In genomic region chr19:1441677-1442438, GRCh38 we compare ENCODE assay signal across 1 cellular context.
A peak's percentile ranks its signal among the peaks of the same experiment; 100 is the strongest.
TF ChIP-seq lines count a peak whose summit lies in the region.

No MANE protein-coding gene starts in this region.

TF ChIP-seq in H1, 55 proteins besides CTCF, POLR2A, EP300 and RAD21:
- peak; percentile 79 for TF ChIP-seq POLR2AphosphoS5 (IDR thresholded peaks at IDR 0.05; ENCODE audit: low read depth, low read length)
- no peak for TF ChIP-seq BACH1 (IDR thresholded peaks at IDR 0.05; ENCODE audit: low read length)
- no peak for TF ChIP-seq CTBP2 (IDR thresholded peaks at IDR 0.05; ENCODE audit: borderline replicate concordance, insufficient read depth, insufficient read length, low read length)
- no peak for TF ChIP-seq RFX5 (IDR thresholded peaks at IDR 0.05; ENCODE audit: borderline replicate concordance, low read depth, low read length)
- TF ChIP-seq, protein P1, sequence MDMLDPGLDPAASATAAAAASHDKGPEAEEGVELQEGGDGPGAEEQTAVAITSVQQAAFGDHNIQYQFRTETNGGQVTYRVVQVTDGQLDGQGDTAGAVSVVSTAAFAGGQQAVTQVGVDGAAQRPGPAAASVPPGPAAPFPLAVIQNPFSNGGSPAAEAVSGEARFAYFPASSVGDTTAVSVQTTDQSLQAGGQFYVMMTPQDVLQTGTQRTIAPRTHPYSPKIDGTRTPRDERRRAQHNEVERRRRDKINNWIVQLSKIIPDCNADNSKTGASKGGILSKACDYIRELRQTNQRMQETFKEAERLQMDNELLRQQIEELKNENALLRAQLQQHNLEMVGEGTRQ (IDR thresholded peaks at IDR 0.05; ENCODE audit: low read length), result no peak
- TF ChIP-seq SIX5 (IDR thresholded peaks at IDR 0.05; ENCODE audit: low read depth, low read length), result no peak
- TF ChIP-seq EZH2 (IDR thresholded peaks at IDR 0.05; ENCODE audit: low read depth, low read length, severe bottlenecking), result no peak
- TF ChIP-seq, protein P2, sequence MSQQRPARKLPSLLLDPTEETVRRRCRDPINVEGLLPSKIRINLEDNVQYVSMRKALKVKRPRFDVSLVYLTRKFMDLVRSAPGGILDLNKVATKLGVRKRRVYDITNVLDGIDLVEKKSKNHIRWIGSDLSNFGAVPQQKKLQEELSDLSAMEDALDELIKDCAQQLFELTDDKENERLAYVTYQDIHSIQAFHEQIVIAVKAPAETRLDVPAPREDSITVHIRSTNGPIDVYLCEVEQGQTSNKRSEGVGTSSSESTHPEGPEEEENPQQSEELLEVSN (IDR thresholded peaks at IDR 0.05), result no peak
- TF ChIP-seq SP4 (IDR thresholded peaks at IDR 0.05; ENCODE audit: low read length), result no peak
- TF ChIP-seq CEBPB (IDR thresholded peaks at IDR 0.05; ENCODE audit: low read depth, low read length), result no peak
- TF ChIP-seq TBP (IDR thresholded peaks at IDR 0.05; ENCODE audit: low read depth, low read length), result no peak
- TF ChIP-seq RXRA (IDR thresholded peaks at IDR 0.05; ENCODE audit: insufficient read depth, low read depth, low read length), result no peak
- peak; percentile 18 for TF ChIP-seq SIRT6 (IDR thresholded peaks at IDR 0.05; ENCODE audit: low read length)
- no peak for TF ChIP-seq SP2 (IDR thresholded peaks at IDR 0.05; ENCODE audit: low read length)
- TF ChIP-seq TAF7 (optimal IDR thresholded peaks at IDR 0.05; ENCODE audit: borderline replicate concordance, low read depth, low read length), result no peak
- no peak for TF ChIP-seq NANOG (IDR thresholded peaks at IDR 0.05; ENCODE audit: insufficient read depth, low read depth, low read length, poor library complexity, severe bottlenecking)
- TF ChIP-seq YY1 (IDR thresholded peaks at IDR 0.05; ENCODE audit: low read depth, low read length), result no peak
